In genomic region chr12:59699408-59700144, GRCh38 we compare ENCODE assay signal across 14 cellular contexts.
DNase-seq lines count a peak whose midpoint lies in the region; ATAC-seq, FAIRE-seq and TF ChIP-seq lines count a peak whose summit lies in the region.
"Had no signal": no experiment of that assay in that cellular context is flagged by ENCODE, and none has a peak within 500 bp of the region (broad histone marks: within the 10 kb centered on the region; RNA-seq: fewer than 3 reads in every experiment).

No MANE protein-coding gene starts in this region.

- DNase-seq in ELR (ENCODE audit: low read depth) = peak; percentile 64
- peak; percentile 20 for DNase-seq in RPMI7951 (ENCODE audit: low read depth)
- peak; percentile 87 for DNase-seq in fibroblast of pulmonary artery (ENCODE audit: low read depth)
- no peak for DNase-seq in psoas muscle
- no peak for DNase-seq in foreskin melanocyte
- DNase-seq in hypothalamus (lab: John Stamatoyannopoulos, UW) = no peak
- DNase-seq in GM12892 (ENCODE audit: insufficient read length) = no peak
- DNase-seq: activated CD4-positive, alpha-beta T cell treated with anti-CD3 and anti-CD28 coated beads, Interleukin-2, amount 50 U/mL, for 1 hour; activated naive CD4-positive, alpha-beta T cell treated with anti-CD3 and anti-CD28 coated beads for 36 hours; effector memory CD8-positive, alpha-beta T cell; KG1; NCI-H446 treated with DMSO at 0.1 percent for 48 hours had no signal

- FAIRE-seq in GM12892 (lab: Jason Lieb, UNC) = no peak

- TF ChIP-seq CTCF in fibroblast of pulmonary artery (IDR thresholded peaks at IDR 0.05; ENCODE audit: low read length, missing control alignments) (no peak), psoas muscle (IDR thresholded peaks at IDR 0.05) (no peak)

- TF ChIP-seq POLR2A in GM12892 (IDR thresholded peaks at IDR 0.05; ENCODE audit: low read depth, low read length) = no peak

- intact Hi-C loops in psoas muscle (cut with DNase I) = no loop called here

- H3K36me3 ChIP-seq in psoas muscle (ENCODE audit: insufficient read depth in 1 of 2, low read depth in 1 of 2) = no peaks in the 10 kb centered on the region

- no peak overlapping the region for H3K27ac ChIP-seq in psoas muscle

- H3K27me3 ChIP-seq in psoas muscle (ENCODE audit: insufficient read depth in 3 of 3, low read length in 2 of 3) = no peaks in the 10 kb centered on the region

- ATAC-seq in psoas muscle (peak in 3 of 4 donors; percentile 23 to 73 (median 42)), HG02759 (IDR thresholded peaks at IDR 0.05; ENCODE audit: unreplicated experiment) (no peak)
- ATAC-seq: effector memory CD8-positive, alpha-beta T cell; SK-N-SH treated with all-trans-retinoic acid at 6 μM for 48 hours had no signal

- 61 to 67% (median 65%) methylated on average over 2 of the region's 2 CpGs for WGBS in psoas muscle, 3 donors

- H3K4me1 ChIP-seq in psoas muscle = no peaks in the 10 kb centered on the region

- H3K4me3 ChIP-seq in fibroblast of pulmonary artery (replicated peaks; ENCODE audit: low read depth, low read length) = peak overlapping the region; percentile 4
- no peak overlapping the region for H3K4me3 ChIP-seq in psoas muscle

- no peaks in the 10 kb centered on the region for H3K9me3 ChIP-seq in psoas muscle

Comparison
In these comparisons a context has a peak if more than half of its experiments do, and no peak if none do; other contexts are left out.
1. DNase-seq: peak in ELR (single experiment), RPMI7951 (single experiment) and fibroblast of pulmonary artery (single experiment); none in psoas muscle (0 of 2), foreskin melanocyte (single experiment), hypothalamus (0 of 51) and GM12892 (single experiment).